Comparison of ENCODE assay signal across 8 cellular contexts in genomic region chr4:153466637-153467153, GRCh38. TPM values are rescaled to one million over a fixed set of nuclear protein-coding genes. Genes with fewer than 3 reads are reported as not detected.
DNase-seq lines count a peak whose midpoint lies in the region; ATAC-seq, FAIRE-seq and TF ChIP-seq lines count a peak whose summit lies in the region.

No MANE protein-coding gene starts in this region.

- peaks cover 4% of the 10 kb centered on the region for H3K79me1 ChIP-seq in neuronal stem cell (ENCODE audit: low read depth, low read length)

- H2AK5ac ChIP-seq in neuronal stem cell (ENCODE audit: low read depth, low read length) = peak overlapping the region; percentile 3

- peak overlapping the region; percentile 96 for H3K9ac ChIP-seq in neuronal stem cell (ENCODE audit: low read depth, low read length, poor library complexity)

- H3K14ac ChIP-seq in neuronal stem cell (ENCODE audit: low read length) = peak overlapping the region; percentile 49

- in situ Hi-C loops in KBM-7 (cut with MboI; ENCODE audit: low pct_unique_long_range_greater_than_20kb, low sequenced_read_pairs) = no loop called here

- peak overlapping the region; percentile 68 for H3K4ac ChIP-seq in neuronal stem cell (ENCODE audit: low read length)

- H2BK12ac ChIP-seq in neuronal stem cell (ENCODE audit: low read length) = no peak overlapping the region

- peak overlapping the region; percentile 59 for H2BK5ac ChIP-seq in neuronal stem cell (ENCODE audit: low read length)

- no peaks in the 10 kb centered on the region for H3K27me3 ChIP-seq in esophagus (ENCODE audit: control insufficient read depth in 1 of 2, insufficient read depth in 2 of 2, low read length in 2 of 2)
- peaks cover 0 to 12% (median 0%) of the 10 kb centered on the region in 3 experiments for H3K27me3 ChIP-seq in neuronal stem cell (ENCODE audit: control insufficient read depth in 3 of 3, insufficient read depth in 3 of 3, low read depth in 1 of 3, low read length in 3 of 3)

- H3K9me3 ChIP-seq in esophagus (ENCODE audit: control insufficient read depth in 2 of 2, insufficient read depth in 1 of 2, low read depth in 1 of 2, low read length in 1 of 2) = no peaks in the 10 kb centered on the region
- no peaks in the 10 kb centered on the region for H3K9me3 ChIP-seq in neuronal stem cell (replicated peaks in 1 of 2; ENCODE audit: control insufficient read depth in 2 of 2, insufficient read depth in 1 of 2, low read depth in 1 of 2, low read length in 2 of 2)

- WGBS in esophagus, 2 donors = 0% methylated on average over 41 to 48 of the region's 48 CpGs
- no CpG with 5 or more reads among the region's 48 CpGs for WGBS in neuronal stem cell (ENCODE audit: extremely low coverage in 2 of 2, insufficient read length in 2 of 2, insufficient replicate concordance in 1 of 2), 2 donors

- H3K4me1 ChIP-seq in esophagus (ENCODE audit: control insufficient read depth in 2 of 2, insufficient read depth in 2 of 2, low read length in 1 of 2) (peaks cover 2 to 12% of the 10 kb centered on the region in 2 donors), neuronal stem cell (ENCODE audit: control insufficient read depth in 2 of 2, insufficient read depth in 1 of 2, low read depth in 1 of 2, low read length in 2 of 2) (peaks cover 3 to 19% of the 10 kb centered on the region in 2 donors)

- ATAC-seq in HG02938 (IDR thresholded peaks at IDR 0.05; ENCODE audit: unreplicated experiment) = peak; percentile 1

- peak overlapping the region; percentile 87 for H2BK15ac ChIP-seq in neuronal stem cell (ENCODE audit: low read length)

- peak overlapping the region; percentile 89 for H3K4me2 ChIP-seq in neuronal stem cell (ENCODE audit: insufficient read depth, low read length, poor library complexity, severe bottlenecking)

- no peaks in the 10 kb centered on the region for H3K36me3 ChIP-seq in esophagus (ENCODE audit: control insufficient read depth in 2 of 2, insufficient read depth in 2 of 2, low read length in 1 of 2)
- peaks cover 0 to 9% of the 10 kb centered on the region in 2 donors for H3K36me3 ChIP-seq in neuronal stem cell (replicated peaks in 1 of 2; ENCODE audit: control insufficient read depth in 2 of 2, insufficient read depth in 2 of 2, low read length in 2 of 2)

- H4K8ac ChIP-seq in neuronal stem cell (ENCODE audit: low read depth, low read length) = peak overlapping the region; percentile 74

- DNase-seq in NCI-H2227 (lab: John Stamatoyannopoulos, UW; ENCODE audit: unreplicated experiment) = peak; percentile 38
- DNase-seq in NCI-H2227 treated with DMSO at 0.1 percent for 48 hours (lab: John Stamatoyannopoulos, UW) = no peak
- no peak for DNase-seq in neuronal stem cell (ENCODE audit: low spot score)
- DNase-seq in urothelium cell line (ENCODE audit: low spot score) = no peak
- no peak for DNase-seq in KBM-7

- TF ChIP-seq CTCF in WI38 (IDR thresholded peaks at IDR 0.05; ENCODE audit: low read depth, low read length) = no peak

- peak overlapping the region; percentile 59 for H4K91ac ChIP-seq in neuronal stem cell (ENCODE audit: low read depth, low read length, poor library complexity)

- peak overlapping the region; percentile 67 for H3K23ac ChIP-seq in neuronal stem cell (ENCODE audit: low read depth, low read length, poor library complexity)

- peak overlapping the region; percentile 89 to 93 for H3K27ac ChIP-seq in esophagus (ENCODE audit: low read depth in 2 of 2, low read length in 1 of 2)
- no peak overlapping the region for H3K27ac ChIP-seq in neuronal stem cell (replicated peaks; ENCODE audit: low read length)

- peak overlapping the region; percentile 99 for H3K18ac ChIP-seq in neuronal stem cell (ENCODE audit: low read length)

- no peak for FAIRE-seq in urothelium cell line (lab: Jason Lieb, UNC)

- peak overlapping the region; percentile 88 for H3K4me3 ChIP-seq in WI38 (ENCODE audit: low read depth, low read length)
- peak overlapping the region; percentile 90 to 94 for H3K4me3 ChIP-seq in esophagus (ENCODE audit: low read depth in 1 of 2, low read length in 2 of 2)
- peak overlapping the region; percentile 87 to 95 for H3K4me3 ChIP-seq in neuronal stem cell (ENCODE audit: low read length in 2 of 2)

- H2AFZ ChIP-seq in neuronal stem cell (ENCODE audit: low read length) = peak overlapping the region; percentile 96

- no peak overlapping the region for H2BK120ac ChIP-seq in neuronal stem cell (ENCODE audit: low read depth, low read length)

RNA-seq across cellular contexts. Expression of gene TMEM131L, which starts 0.5 kb away (rescaled TPM):
- polyA plus RNA-seq in esophagus = 1 to 10 TPM; 3.4 to 4.0 TPM
- polyA plus RNA-seq in neuronal stem cell (2013, experiment 1 of 2) = 10.3 TPM
- 10.2 TPM for polyA plus RNA-seq in neuronal stem cell (2013, experiment 2 of 2)
